Comparison of ENCODE assay signal across 16 cellular contexts in genomic region chr2:61238221-61238620, GRCh38.
A peak's percentile ranks its signal among the peaks of the same experiment; 100 is the strongest.
DNase-seq lines count a peak whose midpoint lies in the region; ATAC-seq and TF ChIP-seq lines count a peak whose summit lies in the region.
"Had no signal": no experiment of that assay in that cellular context is flagged by ENCODE, and none has a peak within 500 bp of the region (broad histone marks: within the 10 kb centered on the region; RNA-seq: fewer than 3 reads in every experiment).

No MANE protein-coding gene starts in this region.

- peak overlapping the region in 2 of 7 donors; percentile 8 to 37 for H3K4me3 Mint-ChIP-seq in CD8-positive, alpha-beta memory T cell
- H3K4me3 Mint-ChIP-seq in activated T-helper 17 cell treated with anti-CD3 and anti-CD28 coated beads, Interleukin-2, amount 50 U/mL, for 72 hours, result peak overlapping the region; percentile 12
- H3K4me3 Mint-ChIP-seq in naive B cell, result peak overlapping the region in 2 of 8 donors; percentile 3 to 67
- H3K4me3 Mint-ChIP-seq: HFFc6, neural progenitor cell had no signal

- TF ChIP-seq CTCF in GM20000 (IDR thresholded peaks at IDR 0.05; ENCODE audit: extremely low read depth, missing control alignments) (no peak), adrenal gland (IDR thresholded peaks at IDR 0.05) (no peak), PC-9 (conservative IDR thresholded peaks at IDR 0.05) (no peak)

- H3K4me2 ChIP-seq in PC-9, result no peak overlapping the region
- H3K4me2 ChIP-seq: KMS-11, neural progenitor cell had no signal

- H3K4me3 ChIP-seq in CD8-positive, alpha-beta memory T cell (ENCODE audit: low read length), result no peak overlapping the region
- no peak overlapping the region for H3K4me3 ChIP-seq in adrenal gland
- no peak overlapping the region for H3K4me3 ChIP-seq in PC-9
- H3K4me3 ChIP-seq: colonic mucosa, neural progenitor cell, SK-N-MC, spleen had no signal

- TF ChIP-seq POLR2A in adrenal gland (IDR thresholded peaks at IDR 0.05), result no peak

- no peak overlapping the region for H2AFZ ChIP-seq in PC-9
- H2AFZ ChIP-seq: neural progenitor cell had no signal

- no peaks in the 10 kb centered on the region for H3F3A ChIP-seq in PC-9 (ENCODE audit: insufficient read depth, low read depth)

- no peaks in the 10 kb centered on the region for H3K9me3 ChIP-seq in CD8-positive, alpha-beta memory T cell (ENCODE audit: low read length)
- no peaks in the 10 kb centered on the region for H3K9me3 ChIP-seq in adrenal gland (replicated peaks in 1 of 3)
- no peaks in the 10 kb centered on the region for H3K9me3 ChIP-seq in PC-9 (ENCODE audit: insufficient read depth, low read depth)
- H3K9me3 ChIP-seq: colonic mucosa, spleen had no signal

- H3K4me1 ChIP-seq in CD8-positive, alpha-beta memory T cell (ENCODE audit: insufficient read depth, low read length), result peaks cover 11% of the 10 kb centered on the region
- H3K4me1 ChIP-seq in adrenal gland (replicated peaks in 1 of 2) (no peaks in the 10 kb centered on the region), PC-9 (replicated peaks; ENCODE audit: insufficient read depth) (no peaks in the 10 kb centered on the region)
- H3K4me1 ChIP-seq: colonic mucosa, foreskin keratinocyte, neural progenitor cell had no signal

- POLR2A ChIA-PET in CD8-positive, alpha-beta memory T cell (lab: Charles Lee), result interaction anchor here (0.6 kb wide), 1 partner anchor 60 kb away, joined by 3 read pairs; no protein-coding TSS in a partner anchor
- POLR2A ChIA-PET in PC-9 (lab: Charles Lee; ENCODE audit: unreplicated experiment), result no interaction called here

- H3K27me3 ChIP-seq in CD8-positive, alpha-beta memory T cell (ENCODE audit: insufficient read depth, low read length, poor library complexity, severe bottlenecking), result no peaks in the 10 kb centered on the region
- H3K27me3 ChIP-seq in adrenal gland, result no peaks in the 10 kb centered on the region
- H3K27me3 ChIP-seq in PC-9 (ENCODE audit: insufficient read depth, low read depth), result no peaks in the 10 kb centered on the region
- H3K27me3 ChIP-seq: colonic mucosa, foreskin keratinocyte, neural progenitor cell, spleen had no signal

- H3K9me2 ChIP-seq in PC-9 (ENCODE audit: insufficient read depth), result no peaks in the 10 kb centered on the region

- H3K36me3 ChIP-seq in CD8-positive, alpha-beta memory T cell (ENCODE audit: insufficient read depth, low read length), result peaks cover 12% of the 10 kb centered on the region
- peaks cover 0 to 44% of the 10 kb centered on the region in 2 donors for H3K36me3 ChIP-seq in adrenal gland (replicated peaks in 1 of 2)
- H3K36me3 ChIP-seq in PC-9 (ENCODE audit: low read depth), result peaks cover 32% of the 10 kb centered on the region
- H3K36me3 ChIP-seq: colonic mucosa had no signal

- 66 to 81% (median 69%) methylated on average over 1 of the region's 1 CpG for WGBS in adrenal gland, 4 donors

- intact Hi-C loops in adrenal gland (cut with DNase I) (no loop called here), PC-9 (cut with micrococcal nuclease; ENCODE audit: unreplicated experiment) (no loop called here)

- CTCF ChIA-PET in CD8-positive, alpha-beta memory T cell (lab: Charles Lee), result no interaction called here
- CTCF ChIA-PET in PC-9 (lab: Charles Lee), result interaction anchor here (0.5 kb wide), 1 partner anchor 473 kb away, joined by 3 read pairs; no protein-coding TSS in a partner anchor

- H3K9me3 Mint-ChIP-seq in CD8-positive, alpha-beta memory T cell, result no peaks in the 10 kb centered on the region
- H3K9me3 Mint-ChIP-seq in activated T-helper 17 cell treated with anti-CD3 and anti-CD28 coated beads, Interleukin-2, amount 50 U/mL, for 72 hours, result no peaks in the 10 kb centered on the region
- H3K9me3 Mint-ChIP-seq in naive B cell, result no peaks in the 10 kb centered on the region
- H3K9me3 Mint-ChIP-seq: HFFc6, neural progenitor cell had no signal

- peaks cover 10 to 53% (median 20%) of the 10 kb centered on the region in 3 donors for H3K36me3 Mint-ChIP-seq in CD8-positive, alpha-beta memory T cell
- H3K36me3 Mint-ChIP-seq in activated T-helper 17 cell treated with anti-CD3 and anti-CD28 coated beads, Interleukin-2, amount 50 U/mL, for 72 hours (ENCODE audit: low read depth), result peaks cover 83% of the 10 kb centered on the region
- peaks cover 13 to 25% of the 10 kb centered on the region in 2 donors for H3K36me3 Mint-ChIP-seq in naive B cell

- no peak for ATAC-seq in activated T-helper 17 cell treated with anti-CD3 and anti-CD28 coated beads, Interleukin-2, amount 50 U/mL, for 72 hours (replicated peaks)
- peak; percentile 47 to 56 for ATAC-seq in naive B cell (ENCODE audit: low read depth in 2 of 2)
- ATAC-seq: foreskin keratinocyte had no signal

- H3K4me1 Mint-ChIP-seq in CD8-positive, alpha-beta memory T cell, result peaks cover 15 to 31% (median 22%) of the 10 kb centered on the region in 3 donors
- peaks cover 15% of the 10 kb centered on the region for H3K4me1 Mint-ChIP-seq in activated T-helper 17 cell treated with anti-CD3 and anti-CD28 coated beads, Interleukin-2, amount 50 U/mL, for 72 hours
- H3K4me1 Mint-ChIP-seq in naive B cell, result peaks cover 21 to 22% (median 22%) of the 10 kb centered on the region in 3 donors

- no peak overlapping the region for H3K27ac ChIP-seq in CD8-positive, alpha-beta memory T cell (ENCODE audit: low read depth, low read length)
- H3K27ac ChIP-seq in adrenal gland, result no peak overlapping the region
- H3K27ac ChIP-seq in PC-9, result no peak overlapping the region
- H3K27ac ChIP-seq: colonic mucosa, foreskin keratinocyte, KMS-11, neural progenitor cell, SK-N-MC had no signal

- DNase-seq in CD8-positive, alpha-beta memory T cell, result no peak
- DNase-seq in GM20000 (ENCODE audit: low spot score) (peak; percentile 3), naive B cell (no peak), adrenal gland (no peak), LoVo (ENCODE audit: low spot score) (no peak), PC-9 (no peak)
- DNase-seq: activated CD4-positive, alpha-beta T cell treated with anti-CD3 and anti-CD28 coated beads for 48 hours; colonic mucosa; foreskin keratinocyte; HFFc6; spleen; stimulated activated CD8-positive, alpha-beta memory T cell treated with anti-CD3 and anti-CD28 coated beads, Interleukin-4, amount 100 ng/mL, for 48 hours had no signal

- peak overlapping the region in 7 of 8 donors; percentile 28 to 94 (median 87) for H3K27ac Mint-ChIP-seq in CD8-positive, alpha-beta memory T cell
- H3K27ac Mint-ChIP-seq in activated T-helper 17 cell treated with anti-CD3 and anti-CD28 coated beads, Interleukin-2, amount 50 U/mL, for 72 hours, result peak overlapping the region; percentile 61
- peak overlapping the region in 4 of 6 donors; percentile 34 to 73 (median 66) for H3K27ac Mint-ChIP-seq in naive B cell
- H3K27ac Mint-ChIP-seq: HFFc6, neural progenitor cell had no signal

- H3K79me2 ChIP-seq in PC-9 (ENCODE audit: low read depth), result no peaks in the 10 kb centered on the region

- H3K27me3 Mint-ChIP-seq in CD8-positive, alpha-beta memory T cell, result no peaks in the 10 kb centered on the region
- H3K27me3 Mint-ChIP-seq in activated T-helper 17 cell treated with anti-CD3 and anti-CD28 coated beads, Interleukin-2, amount 50 U/mL, for 72 hours, result no peaks in the 10 kb centered on the region
- no peaks in the 10 kb centered on the region for H3K27me3 Mint-ChIP-seq in naive B cell

- BruUV-seq in PC-9 (replicated peaks; lab: Mats Ljungman, UMichigan), result no TSS peak

- no peaks in the 10 kb centered on the region for H4K20me1 ChIP-seq in PC-9 (ENCODE audit: insufficient read depth)
